28 cellular contexts compared by ENCODE assay signal in genomic region chr4:8092282-8092681, GRCh38.
"Had no signal": no experiment of that assay in that cellular context is flagged by ENCODE, and none has a peak within 500 bp of the region (broad histone marks: within the 10 kb centered on the region; RNA-seq: fewer than 3 reads in every experiment).

No MANE protein-coding gene starts in this region.

- H3K9me3 ChIP-seq: upper lobe of right lung had no signal

- H3K9ac ChIP-seq: neural progenitor cell, parathyroid adenoma had no signal

- H3K36me3 ChIP-seq: transverse colon, upper lobe of right lung, uterus had no signal

- DNase-seq: effector CD8-positive, alpha-beta T cell; endodermal cell; foreskin fibroblast; mesendoderm; midbrain; naive thymus-derived CD4-positive, alpha-beta T cell; stimulated activated CD4-positive, alpha-beta T cell treated with anti-CD3 and anti-CD28 coated beads, Interleukin-12 subunit alpha, Interleukin-12 subunit beta, amount 100 ng/mL, for 4 hours; stimulated activated CD4-positive, alpha-beta T cell treated with anti-CD3 and anti-CD28 coated beads, Interleukin-1b, Interleukin-23, amount 100 ng/mL, for 48 hours; stimulated activated CD4-positive, alpha-beta T cell treated with anti-CD3 and anti-CD28 coated beads, Interleukin-4, amount 100 ng/mL, for 1 hour; stimulated activated CD8-positive, alpha-beta memory T cell treated with anti-CD3 and anti-CD28 coated beads, Interleukin-4, amount 100 ng/mL, for 48 hours; stimulated activated naive CD4-positive, alpha-beta T cell; stimulated activated naive CD8-positive, alpha-beta T cell treated with anti-CD3 and anti-CD28 coated beads, Interleukin-15, amount 100 ng/mL, for 72 hours; transverse colon; upper lobe of right lung; uterus had no signal

- H3K27ac ChIP-seq: epithelial cell of prostate, gastroesophageal sphincter, heart left ventricle, hepatocyte, neural progenitor cell, parathyroid adenoma, right atrium auricular region, suprapubic skin, transverse colon, upper lobe of right lung, uterus had no signal

- H3K4me1 ChIP-seq: neural progenitor cell, parathyroid adenoma, upper lobe of right lung, uterus had no signal

- H3K4me2 ChIP-seq: hepatocyte, neural progenitor cell, smooth muscle cell had no signal

- ATAC-seq: esophagus mucosa; gastroesophageal sphincter; heart left ventricle; left lobe of liver; naive thymus-derived CD4-positive, alpha-beta T cell; sciatic nerve; stimulated activated naive CD8-positive, alpha-beta T cell treated with anti-CD3 and anti-CD28 coated beads, Interleukin-15, amount 100 ng/mL, for 72 hours; upper lobe of right lung had no signal

- H3K4me3 ChIP-seq: gastroesophageal sphincter, heart left ventricle, hepatocyte, lung, neural progenitor cell, right atrium auricular region, smooth muscle cell, suprapubic skin, transverse colon, upper lobe of right lung, uterus had no signal

- H3K27me3 ChIP-seq: gastroesophageal sphincter, heart left ventricle, hepatocyte, neural progenitor cell, right atrium auricular region, transverse colon, upper lobe of right lung, uterus had no signal
